In genomic region chr15:42073418-42073817, GRCh38 we compare ENCODE assay signal across 25 cellular contexts. TPM values are rescaled to one million over a fixed set of nuclear protein-coding genes. Genes with fewer than 3 reads are reported as not detected.
"Had no signal": no experiment of that assay in that cellular context is flagged by ENCODE, and none has a peak within 500 bp of the region (broad histone marks: within the 10 kb centered on the region; RNA-seq: fewer than 3 reads in every experiment).

No MANE protein-coding gene starts in this region.

- DNase-seq: effector memory CD8-positive, alpha-beta T cell; gastrocnemius medialis; heart right ventricle; islet precursor cell; left ventricle myocardium inferior; lower lobe of right lung; nucleus accumbens; pancreas; sigmoid colon; stimulated activated CD4-positive, alpha-beta T cell treated with anti-CD3 and anti-CD28 coated beads, Interleukin-2, amount 100 ng/mL, for 24 hours; stimulated activated CD4-positive, alpha-beta T cell treated with anti-CD3 and anti-CD28 coated beads, Interleukin-4, amount 100 ng/mL, for 4 hours; stimulated activated naive CD4-positive, alpha-beta T cell; upper lobe of left lung had no signal

- H3K4me3 ChIP-seq: esophagus muscularis mucosa, gastrocnemius medialis, heart right ventricle, left ventricle myocardium inferior, lower lobe of right lung, neural progenitor cell, pancreas, prostate gland, sigmoid colon, skin epidermis, upper lobe of left lung, vagina had no signal

- H3K4me2 ChIP-seq: neural progenitor cell had no signal

- H3K36me3 ChIP-seq: esophagus muscularis mucosa, gastrocnemius medialis, heart right ventricle, left ventricle myocardium inferior, lower lobe of right lung, neural progenitor cell, pancreas, prostate gland, sigmoid colon, upper lobe of left lung, vagina had no signal

- H3K9me3 ChIP-seq: esophagus muscularis mucosa, gastrocnemius medialis, heart right ventricle, left ventricle myocardium inferior, lower lobe of right lung, pancreas, prostate gland, sigmoid colon, upper lobe of left lung, vagina had no signal

- ATAC-seq: effector memory CD8-positive, alpha-beta T cell; gastrocnemius medialis; heart right ventricle; lower lobe of right lung; natural killer cell treated with Interleukin-12 subunit alpha and Interleukin-12 subunit beta and Interleukin-15 and Interleukin-18, amount 100 ng/mL, for 72 hours; pancreas had no signal

- H2AFZ ChIP-seq: neural progenitor cell had no signal

- H3K27me3 ChIP-seq: gastrocnemius medialis, neural progenitor cell, pancreas, sigmoid colon, upper lobe of left lung, vagina had no signal

- H3K4me1 ChIP-seq: esophagus muscularis mucosa, gastrocnemius medialis, heart right ventricle, left ventricle myocardium inferior, lower lobe of right lung, neural progenitor cell, pancreas, prostate gland, sigmoid colon, vagina had no signal

- H3K27ac ChIP-seq: epithelial cell of prostate, esophagus muscularis mucosa, gastrocnemius medialis, heart right ventricle, left ventricle myocardium inferior, lower lobe of right lung, neural progenitor cell, pancreas, prostate gland, sigmoid colon, skin epidermis, upper lobe of left lung, vagina had no signal

- H3K9ac ChIP-seq: neural progenitor cell had no signal

- FAIRE-seq: pancreas had no signal

RNA-seq across cellular contexts. Expression of gene PLA2G4D, which starts 20.9 kb away (rescaled TPM):
- total RNA-seq: esophagus muscularis mucosa; fibroblast of villous mesenchyme; heart right ventricle; left ventricle myocardium inferior; lower lobe of right lung; mesothelial cell of epicardium; mucosa of gallbladder; myocyte; natural killer cell treated with Interleukin-12 subunit alpha and Interleukin-12 subunit beta and Interleukin-15 and Interleukin-18, amount 100 ng/mL, for 72 hours; renal cortical epithelial cell; upper lobe of left lung had no signal
- polyA plus RNA-seq: heart right ventricle had no signal

RNA-seq across cellular contexts. Expression of gene PLA2G4E, which starts 52.6 kb away (rescaled TPM):
- total RNA-seq: esophagus muscularis mucosa; fibroblast of villous mesenchyme; gastrocnemius medialis; left ventricle myocardium inferior; mesothelial cell of epicardium; myocyte; natural killer cell treated with Interleukin-12 subunit alpha and Interleukin-12 subunit beta and Interleukin-15 and Interleukin-18, amount 100 ng/mL, for 72 hours; renal cortical epithelial cell; sigmoid colon had no signal
